In the genomic region with DNA sequence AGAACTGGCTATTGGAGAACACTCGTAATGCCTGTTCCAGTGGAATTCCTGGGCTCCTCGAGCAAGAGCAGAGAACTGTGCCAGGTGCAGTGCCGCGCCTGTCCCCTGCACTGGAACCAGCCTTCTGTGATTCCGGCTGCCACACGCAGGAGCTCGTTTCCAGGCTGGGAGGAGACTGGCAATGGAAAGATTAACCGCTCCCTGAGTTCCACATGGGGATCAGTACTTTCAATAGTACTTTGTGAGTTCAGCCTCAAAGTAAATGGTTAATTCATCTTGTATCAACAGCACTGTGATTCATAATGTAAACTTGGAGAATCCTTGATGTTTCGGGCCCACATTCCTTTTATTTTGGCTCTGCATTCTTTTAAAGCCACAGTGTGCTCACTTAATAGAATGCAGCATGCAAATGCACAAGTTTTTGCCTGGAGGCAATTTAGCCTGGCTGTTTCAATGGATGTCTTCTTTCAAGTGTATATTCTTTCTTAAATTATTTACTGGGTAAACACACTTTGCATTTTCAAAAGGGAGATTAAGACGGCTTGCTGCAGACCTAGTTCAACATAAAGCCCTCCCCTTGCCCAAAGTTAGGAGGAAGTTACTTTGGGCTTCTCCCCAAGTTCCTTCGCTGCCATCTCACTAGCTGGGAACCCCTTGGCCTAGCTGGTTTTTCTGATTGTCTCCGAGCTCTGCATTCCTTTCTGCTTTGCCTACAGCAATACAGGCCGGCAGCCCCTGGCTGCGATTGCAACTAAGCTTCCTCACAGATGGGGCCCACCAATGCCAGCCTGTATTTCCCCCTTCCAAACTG, we compare ENCODE assay signal across 1 cellular context.
TF ChIP-seq lines count a peak whose summit lies in the region.

No MANE protein-coding gene starts in this region.

TF ChIP-seq in HepG2, 621 proteins besides CTCF, POLR2A, EP300 and RAD21 (continued from another document and continues in another):
- TF ChIP-seq ZNF468 (CRISPR knock-in tag; IDR thresholded peaks at IDR 0.05) (no peak), GATAD1 (CRISPR knock-in tag; IDR thresholded peaks at IDR 0.05) (peak; percentile 48; the same call in 1 of the 2 replicates), ZNF431 (CRISPR knock-in tag; IDR thresholded peaks at IDR 0.05; ENCODE audit: borderline replicate concordance, low read depth) (no peak), RFX1 (IDR thresholded peaks at IDR 0.05) (no peak), ZNF383 (CRISPR knock-in tag; IDR thresholded peaks at IDR 0.05; ENCODE audit: borderline replicate concordance) (no peak), MEIS2 (CRISPR knock-in tag; IDR thresholded peaks at IDR 0.05) (no peak), HNF4G (IDR thresholded peaks at IDR 0.05; ENCODE audit: borderline replicate concordance, low read depth, low read length) (no peak), HNF4G (CRISPR knock-in tag; IDR thresholded peaks at IDR 0.05; ENCODE audit: borderline replicate concordance, low read depth) (no peak), ZNF644 (CRISPR knock-in tag; IDR thresholded peaks at IDR 0.05; ENCODE audit: low read depth) (peak; percentile 28; the same call in 1 of the 2 replicates), THAP11 (CRISPR knock-in tag; IDR thresholded peaks at IDR 0.05) (peak; percentile 50; the same call in 1 of the 2 replicates), GABPB1 (CRISPR knock-in tag; IDR thresholded peaks at IDR 0.05) (no peak), DMAP1 (CRISPR knock-in tag; IDR thresholded peaks at IDR 0.05) (peak; percentile 61; the same call in 1 of the 2 replicates), SAP130 (CRISPR knock-in tag; IDR thresholded peaks at IDR 0.05; ENCODE audit: low read depth) (peak; percentile 78), ZNF251 (CRISPR knock-in tag; IDR thresholded peaks at IDR 0.05) (no peak), NFRKB (IDR thresholded peaks at IDR 0.05) (no peak), HCFC1 (IDR thresholded peaks at IDR 0.05; ENCODE audit: low read depth, low read length) (no peak), RFXAP (CRISPR knock-in tag; IDR thresholded peaks at IDR 0.05; ENCODE audit: borderline replicate concordance) (no peak), ZBTB8A (CRISPR knock-in tag; IDR thresholded peaks at IDR 0.05; ENCODE audit: borderline replicate concordance, low read depth) (no peak), ZBTB38 (CRISPR knock-in tag; IDR thresholded peaks at IDR 0.05) (peak; percentile 72; the same call in 1 of the 2 replicates), ZNF24 (IDR thresholded peaks at IDR 0.05) (peak; percentile 71)
- TF ChIP-seq, protein P1, sequence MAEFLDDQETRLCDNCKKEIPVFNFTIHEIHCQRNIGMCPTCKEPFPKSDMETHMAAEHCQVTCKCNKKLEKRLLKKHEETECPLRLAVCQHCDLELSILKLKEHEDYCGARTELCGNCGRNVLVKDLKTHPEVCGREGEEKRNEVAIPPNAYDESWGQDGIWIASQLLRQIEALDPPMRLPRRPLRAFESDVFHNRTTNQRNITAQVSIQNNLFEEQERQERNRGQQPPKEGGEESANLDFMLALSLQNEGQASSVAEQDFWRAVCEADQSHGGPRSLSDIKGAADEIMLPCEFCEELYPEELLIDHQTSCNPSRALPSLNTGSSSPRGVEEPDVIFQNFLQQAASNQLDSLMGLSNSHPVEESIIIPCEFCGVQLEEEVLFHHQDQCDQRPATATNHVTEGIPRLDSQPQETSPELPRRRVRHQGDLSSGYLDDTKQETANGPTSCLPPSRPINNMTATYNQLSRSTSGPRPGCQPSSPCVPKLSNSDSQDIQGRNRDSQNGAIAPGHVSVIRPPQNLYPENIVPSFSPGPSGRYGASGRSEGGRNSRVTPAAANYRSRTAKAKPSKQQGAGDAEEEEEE (CRISPR knock-in tag; IDR thresholded peaks at IDR 0.05; ENCODE audit: borderline replicate concordance) = no peak
- TF ChIP-seq, protein P2, sequence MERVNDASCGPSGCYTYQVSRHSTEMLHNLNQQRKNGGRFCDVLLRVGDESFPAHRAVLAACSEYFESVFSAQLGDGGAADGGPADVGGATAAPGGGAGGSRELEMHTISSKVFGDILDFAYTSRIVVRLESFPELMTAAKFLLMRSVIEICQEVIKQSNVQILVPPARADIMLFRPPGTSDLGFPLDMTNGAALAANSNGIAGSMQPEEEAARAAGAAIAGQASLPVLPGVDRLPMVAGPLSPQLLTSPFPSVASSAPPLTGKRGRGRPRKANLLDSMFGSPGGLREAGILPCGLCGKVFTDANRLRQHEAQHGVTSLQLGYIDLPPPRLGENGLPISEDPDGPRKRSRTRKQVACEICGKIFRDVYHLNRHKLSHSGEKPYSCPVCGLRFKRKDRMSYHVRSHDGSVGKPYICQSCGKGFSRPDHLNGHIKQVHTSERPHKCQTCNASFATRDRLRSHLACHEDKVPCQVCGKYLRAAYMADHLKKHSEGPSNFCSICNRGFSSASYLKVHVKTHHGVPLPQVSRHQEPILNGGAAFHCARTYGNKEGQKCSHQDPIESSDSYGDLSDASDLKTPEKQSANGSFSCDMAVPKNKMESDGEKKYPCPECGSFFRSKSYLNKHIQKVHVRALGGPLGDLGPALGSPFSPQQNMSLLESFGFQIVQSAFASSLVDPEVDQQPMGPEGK (CRISPR knock-in tag; IDR thresholded peaks at IDR 0.05) = peak; percentile 46; the same call in 1 of the 2 replicates
- TF ChIP-seq, protein P3, sequence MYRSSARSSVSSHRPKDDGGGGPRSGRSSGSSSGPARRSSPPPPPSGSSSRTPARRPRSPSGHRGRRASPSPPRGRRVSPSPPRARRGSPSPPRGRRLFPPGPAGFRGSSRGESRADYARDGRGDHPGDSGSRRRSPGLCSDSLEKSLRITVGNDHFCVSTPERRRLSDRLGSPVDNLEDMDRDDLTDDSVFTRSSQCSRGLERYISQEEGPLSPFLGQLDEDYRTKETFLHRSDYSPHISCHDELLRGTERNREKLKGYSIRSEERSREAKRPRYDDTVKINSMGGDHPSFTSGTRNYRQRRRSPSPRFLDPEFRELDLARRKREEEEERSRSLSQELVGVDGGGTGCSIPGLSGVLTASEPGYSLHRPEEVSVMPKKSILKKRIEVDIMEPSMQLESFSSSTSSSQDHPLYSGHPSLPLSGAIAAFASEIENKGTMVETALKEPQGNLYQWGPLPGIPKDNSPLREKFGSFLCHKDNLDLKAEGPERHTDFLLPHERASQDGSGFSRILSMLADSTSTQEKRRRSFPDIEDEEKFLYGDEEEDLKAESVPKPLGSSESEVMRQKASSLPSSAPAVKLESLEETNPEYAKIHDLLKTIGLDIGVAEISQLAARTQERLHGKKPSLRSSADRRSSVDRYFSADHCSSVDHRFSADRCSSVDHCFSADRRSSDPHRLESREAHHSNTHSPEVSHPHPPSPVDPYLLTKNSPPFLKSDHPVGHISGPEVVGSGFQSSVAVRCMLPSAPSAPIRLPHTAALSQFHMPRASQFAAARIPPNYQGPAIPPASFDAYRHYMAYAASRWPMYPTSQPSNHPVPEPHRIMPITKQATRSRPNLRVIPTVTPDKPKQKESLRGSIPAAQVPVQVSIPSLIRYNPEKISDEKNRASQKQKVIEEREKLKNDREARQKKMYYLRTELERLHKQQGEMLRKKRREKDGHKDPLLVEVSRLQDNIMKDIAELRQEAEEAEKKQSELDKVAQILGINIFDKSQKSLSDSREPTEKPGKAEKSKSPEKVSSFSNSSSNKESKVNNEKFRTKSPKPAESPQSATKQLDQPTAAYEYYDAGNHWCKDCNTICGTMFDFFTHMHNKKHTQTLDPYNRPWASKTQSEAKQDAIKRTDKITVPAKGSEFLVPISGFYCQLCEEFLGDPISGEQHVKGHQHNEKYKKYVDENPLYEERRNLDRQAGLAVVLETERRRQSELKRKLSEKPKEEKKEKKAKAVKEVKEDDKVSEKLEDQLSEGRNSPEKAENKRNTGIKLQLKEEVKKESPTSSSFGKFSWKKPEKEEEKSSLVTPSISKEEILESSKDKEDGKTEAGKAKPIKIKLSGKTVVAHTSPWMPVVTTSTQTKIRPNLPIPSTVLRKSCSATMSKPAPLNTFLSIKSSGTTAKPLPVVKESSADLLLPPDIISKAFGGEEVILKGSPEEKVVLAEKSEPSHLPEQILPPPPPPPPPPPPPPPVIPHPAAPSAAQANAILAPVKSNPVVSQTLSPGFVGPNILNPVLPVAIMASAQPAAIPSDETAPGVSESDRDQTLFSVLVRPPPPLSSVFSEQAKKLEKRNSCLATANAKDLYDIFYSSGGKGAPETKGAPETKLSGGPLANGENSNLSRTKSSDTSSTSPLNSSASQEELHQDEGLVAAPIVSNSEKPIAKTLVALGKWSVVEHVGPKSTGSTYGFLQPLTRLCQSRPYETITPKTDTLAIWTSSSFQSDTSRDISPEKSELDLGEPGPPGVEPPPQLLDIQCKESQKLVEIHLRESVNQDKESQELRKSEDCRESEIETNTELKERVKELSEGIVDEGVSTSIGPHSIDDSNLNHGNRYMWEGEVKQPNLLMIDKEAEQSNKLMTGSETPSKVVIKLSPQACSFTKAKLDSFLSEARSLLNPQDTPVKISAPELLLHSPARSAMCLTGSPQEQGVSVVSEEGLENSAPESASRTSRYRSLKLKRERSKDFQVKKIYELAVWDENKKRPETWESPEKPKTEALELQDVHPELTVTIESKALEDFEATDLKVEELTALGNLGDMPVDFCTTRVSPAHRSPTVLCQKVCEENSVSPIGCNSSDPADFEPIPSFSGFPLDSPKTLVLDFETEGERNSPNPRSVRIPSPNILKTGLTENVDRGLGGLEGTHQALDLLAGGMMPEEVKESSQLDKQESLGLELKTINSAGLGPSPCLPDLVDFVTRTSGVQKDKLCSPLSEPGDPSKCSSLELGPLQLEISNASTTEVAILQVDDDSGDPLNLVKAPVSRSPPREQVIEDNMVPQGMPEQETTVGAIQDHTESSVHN (CRISPR knock-in tag; IDR thresholded peaks at IDR 0.05) = no peak
- TF ChIP-seq, protein P4, sequence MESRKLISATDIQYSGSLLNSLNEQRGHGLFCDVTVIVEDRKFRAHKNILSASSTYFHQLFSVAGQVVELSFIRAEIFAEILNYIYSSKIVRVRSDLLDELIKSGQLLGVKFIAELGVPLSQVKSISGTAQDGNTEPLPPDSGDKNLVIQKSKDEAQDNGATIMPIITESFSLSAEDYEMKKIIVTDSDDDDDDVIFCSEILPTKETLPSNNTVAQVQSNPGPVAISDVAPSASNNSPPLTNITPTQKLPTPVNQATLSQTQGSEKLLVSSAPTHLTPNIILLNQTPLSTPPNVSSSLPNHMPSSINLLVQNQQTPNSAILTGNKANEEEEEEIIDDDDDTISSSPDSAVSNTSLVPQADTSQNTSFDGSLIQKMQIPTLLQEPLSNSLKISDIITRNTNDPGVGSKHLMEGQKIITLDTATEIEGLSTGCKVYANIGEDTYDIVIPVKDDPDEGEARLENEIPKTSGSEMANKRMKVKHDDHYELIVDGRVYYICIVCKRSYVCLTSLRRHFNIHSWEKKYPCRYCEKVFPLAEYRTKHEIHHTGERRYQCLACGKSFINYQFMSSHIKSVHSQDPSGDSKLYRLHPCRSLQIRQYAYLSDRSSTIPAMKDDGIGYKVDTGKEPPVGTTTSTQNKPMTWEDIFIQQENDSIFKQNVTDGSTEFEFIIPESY (CRISPR knock-in tag; IDR thresholded peaks at IDR 0.05) = no peak; the same call in 1 of the 2 replicates
- TF ChIP-seq, protein P5, sequence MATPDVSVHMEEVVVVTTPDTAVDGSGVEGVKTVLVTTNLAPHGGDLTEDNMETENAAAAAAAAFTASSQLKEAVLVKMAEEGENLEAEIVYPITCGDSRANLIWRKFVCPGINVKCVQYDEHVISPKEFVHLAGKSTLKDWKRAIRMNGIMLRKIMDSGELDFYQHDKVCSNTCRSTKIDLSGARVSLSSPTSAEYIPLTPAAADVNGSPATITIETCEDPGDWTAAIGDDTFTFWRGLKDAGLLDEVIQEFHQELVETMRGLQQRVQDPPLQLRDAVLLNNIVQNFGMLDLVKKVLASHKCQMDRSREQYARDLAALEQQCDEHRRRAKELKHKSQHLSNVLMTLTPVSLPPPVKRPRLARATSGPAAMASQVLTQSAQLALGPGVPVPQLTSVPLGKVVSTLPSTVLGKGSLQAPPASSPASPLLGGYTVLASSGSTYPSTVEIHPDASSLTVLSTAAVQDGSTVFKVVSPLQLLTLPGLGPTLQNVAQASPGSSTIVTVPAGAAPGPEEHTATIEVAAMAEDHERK (CRISPR knock-in tag; IDR thresholded peaks at IDR 0.05; ENCODE audit: low read depth) = 0 out of 2 replicates have a peak, but pooled peaks have one; percentile 42
- TF ChIP-seq, protein P6, sequence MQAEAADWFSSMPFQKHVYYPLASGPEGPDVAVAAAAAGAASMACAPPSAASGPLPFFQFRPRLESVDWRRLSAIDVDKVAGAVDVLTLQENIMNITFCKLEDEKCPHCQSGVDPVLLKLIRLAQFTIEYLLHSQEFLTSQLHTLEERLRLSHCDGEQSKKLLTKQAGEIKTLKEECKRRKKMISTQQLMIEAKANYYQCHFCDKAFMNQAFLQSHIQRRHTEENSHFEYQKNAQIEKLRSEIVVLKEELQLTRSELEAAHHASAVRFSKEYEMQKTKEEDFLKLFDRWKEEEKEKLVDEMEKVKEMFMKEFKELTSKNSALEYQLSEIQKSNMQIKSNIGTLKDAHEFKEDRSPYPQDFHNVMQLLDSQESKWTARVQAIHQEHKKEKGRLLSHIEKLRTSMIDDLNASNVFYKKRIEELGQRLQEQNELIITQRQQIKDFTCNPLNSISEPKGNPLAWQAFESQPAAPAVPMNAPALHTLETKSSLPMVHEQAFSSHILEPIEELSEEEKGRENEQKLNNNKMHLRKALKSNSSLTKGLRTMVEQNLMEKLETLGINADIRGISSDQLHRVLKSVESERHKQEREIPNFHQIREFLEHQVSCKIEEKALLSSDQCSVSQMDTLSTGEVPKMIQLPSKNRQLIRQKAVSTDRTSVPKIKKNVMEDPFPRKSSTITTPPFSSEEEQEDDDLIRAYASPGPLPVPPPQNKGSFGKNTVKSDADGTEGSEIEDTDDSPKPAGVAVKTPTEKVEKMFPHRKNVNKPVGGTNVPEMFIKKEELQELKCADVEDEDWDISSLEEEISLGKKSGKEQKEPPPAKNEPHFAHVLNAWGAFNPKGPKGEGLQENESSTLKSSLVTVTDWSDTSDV (CRISPR knock-in tag; IDR thresholded peaks at IDR 0.05) = no peak
- TF ChIP-seq, protein P7, sequence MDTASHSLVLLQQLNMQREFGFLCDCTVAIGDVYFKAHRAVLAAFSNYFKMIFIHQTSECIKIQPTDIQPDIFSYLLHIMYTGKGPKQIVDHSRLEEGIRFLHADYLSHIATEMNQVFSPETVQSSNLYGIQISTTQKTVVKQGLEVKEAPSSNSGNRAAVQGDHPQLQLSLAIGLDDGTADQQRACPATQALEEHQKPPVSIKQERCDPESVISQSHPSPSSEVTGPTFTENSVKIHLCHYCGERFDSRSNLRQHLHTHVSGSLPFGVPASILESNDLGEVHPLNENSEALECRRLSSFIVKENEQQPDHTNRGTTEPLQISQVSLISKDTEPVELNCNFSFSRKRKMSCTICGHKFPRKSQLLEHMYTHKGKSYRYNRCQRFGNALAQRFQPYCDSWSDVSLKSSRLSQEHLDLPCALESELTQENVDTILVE (CRISPR knock-in tag; IDR thresholded peaks at IDR 0.05) = 0 out of 2 replicates have a peak, but pooled peaks have one; percentile 45
- TF ChIP-seq, protein P8, sequence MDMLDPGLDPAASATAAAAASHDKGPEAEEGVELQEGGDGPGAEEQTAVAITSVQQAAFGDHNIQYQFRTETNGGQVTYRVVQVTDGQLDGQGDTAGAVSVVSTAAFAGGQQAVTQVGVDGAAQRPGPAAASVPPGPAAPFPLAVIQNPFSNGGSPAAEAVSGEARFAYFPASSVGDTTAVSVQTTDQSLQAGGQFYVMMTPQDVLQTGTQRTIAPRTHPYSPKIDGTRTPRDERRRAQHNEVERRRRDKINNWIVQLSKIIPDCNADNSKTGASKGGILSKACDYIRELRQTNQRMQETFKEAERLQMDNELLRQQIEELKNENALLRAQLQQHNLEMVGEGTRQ (IDR thresholded peaks at IDR 0.05; ENCODE audit: low read depth, low read length) = no peak
- TF ChIP-seq, protein P8 (CRISPR knock-in tag; IDR thresholded peaks at IDR 0.05; ENCODE audit: borderline replicate concordance) = no peak
